Comparison of ENCODE assay signal across 13 cellular contexts in genomic region chr5:157729858-157730257, GRCh38. TPM values are rescaled to one million over a fixed set of nuclear protein-coding genes. Genes with fewer than 3 reads are reported as not detected.
DNase-seq lines count a peak whose midpoint lies in the region; ATAC-seq and TF ChIP-seq lines count a peak whose summit lies in the region.
"Had no signal": no experiment of that assay in that cellular context is flagged by ENCODE, and none has a peak within 500 bp of the region (broad histone marks: within the 10 kb centered on the region; RNA-seq: fewer than 3 reads in every experiment).

No MANE protein-coding gene starts in this region.

- H3K36me3 Mint-ChIP-seq in natural killer cell treated with Interleukin-12 subunit alpha and Interleukin-12 subunit beta and Interleukin-15 and Interleukin-18, amount 100 ng/mL, for 72 hours: peaks cover 6% of the 10 kb centered on the region
- no peaks in the 10 kb centered on the region for H3K36me3 Mint-ChIP-seq in natural killer cell

- intact Hi-C loops in natural killer cell (cut with micrococcal nuclease): no loop called here
- intact Hi-C loops in ascending aorta (cut with DNase I): loop anchor here (2.0 to 5.0 kb wide), 3 partner anchors 218 to 463 kb away; partner anchors contain the start of gene CYFIP2
- intact Hi-C loops in posterior vena cava (cut with DNase I): no loop called here

- no peaks in the 10 kb centered on the region for H3K27me3 ChIP-seq in ascending aorta
- H3K27me3 ChIP-seq: body of pancreas, right atrium auricular region had no signal

- DNase-seq in natural killer cell treated with Interleukin-12 subunit alpha and Interleukin-12 subunit beta and Interleukin-15 and Interleukin-18, amount 100 ng/mL, for 72 hours (ENCODE audit: low spot score): no peak
- DNase-seq in natural killer cell (no peak), middle frontal gyrus (ENCODE audit: extremely low spot score, low spot score) (no peak), ascending aorta (ENCODE audit: low spot score in 2 of 2) (no peak), KBM-7 (no peak), posterior vena cava (ENCODE audit: low spot score) (no peak)
- DNase-seq: body of pancreas; stimulated activated CD8-positive, alpha-beta memory T cell treated with anti-CD3 and anti-CD28 coated beads, Interleukin-4, amount 100 ng/mL, for 48 hours had no signal

- no peak for TF ChIP-seq CTCF in natural killer cell (IDR thresholded peaks at IDR 0.05)
- no peak for TF ChIP-seq CTCF in ascending aorta (IDR thresholded peaks at IDR 0.05)

- in situ Hi-C loops in KBM-7 (cut with MboI; ENCODE audit: low pct_unique_long_range_greater_than_20kb, low sequenced_read_pairs): no loop called here

- peak overlapping the region; percentile 38 for H3K4me3 Mint-ChIP-seq in natural killer cell treated with Interleukin-12 subunit alpha and Interleukin-12 subunit beta and Interleukin-15 and Interleukin-18, amount 100 ng/mL, for 72 hours
- H3K4me3 Mint-ChIP-seq in natural killer cell: no peak overlapping the region

- H3K27me3 Mint-ChIP-seq in natural killer cell treated with Interleukin-12 subunit alpha and Interleukin-12 subunit beta and Interleukin-15 and Interleukin-18, amount 100 ng/mL, for 72 hours: peaks cover 0 to 3% of the 10 kb centered on the region in 2 donors
- H3K27me3 Mint-ChIP-seq in natural killer cell (ENCODE audit: low read depth in 2 of 2): no peaks in the 10 kb centered on the region

- H3K4me1 ChIP-seq in ascending aorta: no peaks in the 10 kb centered on the region

- no peak overlapping the region for H3K4me3 ChIP-seq in ascending aorta
- H3K4me3 ChIP-seq: body of pancreas, right atrium auricular region had no signal

- peak in 1 of 2 donors; percentile 28 for ATAC-seq in natural killer cell treated with Interleukin-12 subunit alpha and Interleukin-12 subunit beta and Interleukin-15 and Interleukin-18, amount 100 ng/mL, for 72 hours
- ATAC-seq in natural killer cell: no peak
- ATAC-seq in HG02571 (IDR thresholded peaks at IDR 0.05; ENCODE audit: unreplicated experiment): peak; percentile 61
- peak; percentile 64 for ATAC-seq in HG03442 (IDR thresholded peaks at IDR 0.05; ENCODE audit: unreplicated experiment)
- ATAC-seq: body of pancreas, left lobe of liver, WTC11 had no signal

- no peak overlapping the region for H3K27ac ChIP-seq in ascending aorta
- H3K27ac ChIP-seq: body of pancreas, right atrium auricular region had no signal

- H3K36me3 ChIP-seq in ascending aorta: no peaks in the 10 kb centered on the region

- H3K9me3 Mint-ChIP-seq in natural killer cell treated with Interleukin-12 subunit alpha and Interleukin-12 subunit beta and Interleukin-15 and Interleukin-18, amount 100 ng/mL, for 72 hours: no peaks in the 10 kb centered on the region
- no peaks in the 10 kb centered on the region for H3K9me3 Mint-ChIP-seq in natural killer cell

- no peaks in the 10 kb centered on the region for H3K9me3 ChIP-seq in ascending aorta
- H3K9me3 ChIP-seq: body of pancreas, right atrium auricular region had no signal

- H3K27ac Mint-ChIP-seq in natural killer cell treated with Interleukin-12 subunit alpha and Interleukin-12 subunit beta and Interleukin-15 and Interleukin-18, amount 100 ng/mL, for 72 hours: peak overlapping the region in 1 of 2 donors; percentile 87
- peak overlapping the region in 1 of 2 donors; percentile 95 for H3K27ac Mint-ChIP-seq in natural killer cell
- H3K27ac Mint-ChIP-seq: WTC11 had no signal

- H3K4me1 Mint-ChIP-seq in natural killer cell treated with Interleukin-12 subunit alpha and Interleukin-12 subunit beta and Interleukin-15 and Interleukin-18, amount 100 ng/mL, for 72 hours (ENCODE audit: low read depth in 2 of 2): peaks cover 15 to 22% of the 10 kb centered on the region in 2 donors
- H3K4me1 Mint-ChIP-seq in natural killer cell: peaks cover 13 to 14% of the 10 kb centered on the region in 2 donors

RNA-seq across cellular contexts. Expression of gene THG1L, which starts 1.4 kb away (rescaled TPM):
- total RNA-seq in natural killer cell treated with Interleukin-12 subunit alpha and Interleukin-12 subunit beta and Interleukin-15 and Interleukin-18, amount 100 ng/mL, for 72 hours: 10 to 100 TPM; 15.7 to 18.9 TPM
- total RNA-seq in natural killer cell (1 to 10 TPM; 3.1 to 4.7 (median 3.5) TPM), ascending aorta (0.32 TPM), posterior vena cava (1 to 10 TPM; 7.4 to 8.4 TPM)

RNA-seq across cellular contexts. Expression of gene LSM11, which starts 13.7 kb away (rescaled TPM):
- 1 to 10 TPM; 4.5 to 7.9 TPM for total RNA-seq in natural killer cell treated with Interleukin-12 subunit alpha and Interleukin-12 subunit beta and Interleukin-15 and Interleukin-18, amount 100 ng/mL, for 72 hours
- total RNA-seq in natural killer cell (1 to 10 TPM; 1.2 to 2.3 (median 2.0) TPM), ascending aorta (1.3 TPM), posterior vena cava (1 to 10 TPM; 5.8 to 8.1 TPM)

RNA-seq across cellular contexts. Expression of gene C5orf52, which starts 58.5 kb away (rescaled TPM):
- total RNA-seq in natural killer cell treated with Interleukin-12 subunit alpha and Interleukin-12 subunit beta and Interleukin-15 and Interleukin-18, amount 100 ng/mL, for 72 hours: not detected
- total RNA-seq in natural killer cell (not detected), ascending aorta (not detected), posterior vena cava (not detected)
- total RNA-seq: body of pancreas, left lobe of liver, right atrium auricular region, WTC11 had no signal

Comparison
In these comparisons a context has a peak if more than half of its experiments do, and no peak if none do; other contexts are left out.
1. ATAC-seq: peak in HG02571 (single experiment) and HG03442 (single experiment); none in natural killer cell (0 of 3).